In the genomic region with DNA sequence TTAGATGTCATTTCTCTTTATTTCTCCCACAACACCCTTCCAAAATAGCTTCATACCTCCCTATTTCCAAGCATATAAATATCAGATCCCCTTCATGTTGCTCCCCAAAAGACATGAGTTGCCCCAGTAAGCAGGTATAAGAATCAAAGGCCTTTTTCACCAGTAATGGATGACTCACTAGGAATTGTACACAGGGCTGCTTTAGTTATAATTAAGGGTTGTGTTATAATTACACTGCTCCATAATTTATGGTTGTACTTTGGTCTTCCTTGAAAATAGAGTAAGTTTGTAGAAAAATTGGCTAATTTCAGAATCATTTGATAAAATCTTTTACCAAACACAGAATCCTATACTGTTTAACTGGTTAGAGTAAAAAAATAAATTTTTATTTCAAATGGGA, we compare ENCODE assay signal across 26 cellular contexts. TPM values are rescaled to one million over a fixed set of nuclear protein-coding genes. Genes with fewer than 3 reads are reported as not detected.
"Had no signal": no experiment of that assay in that cellular context is flagged by ENCODE, and none has a peak within 500 bp of the region (broad histone marks: within the 10 kb centered on the region; RNA-seq: fewer than 3 reads in every experiment).

No MANE protein-coding gene starts in this region.

- H3K27ac ChIP-seq: esophagus squamous epithelium, heart right ventricle, lower lobe of right lung, ovary, right atrium auricular region, testis, tibial artery had no signal

- H3K27me3 ChIP-seq: esophagus squamous epithelium, heart right ventricle, ovary, testis, tibial artery had no signal

- DNase-seq: cortex of kidney; effector memory CD8-positive, alpha-beta T cell; erythroblast; esophagus squamous epithelium; foreskin melanocyte; glutamatergic neuron; heart right ventricle; hypothalamus; immature natural killer cell; islet precursor cell; kidney glomerular epithelial cell; left ventricle myocardium superior; lower lobe of right lung; natural killer cell; occipital lobe; ovary; stimulated activated CD4-positive, alpha-beta T cell treated with anti-CD3 and anti-CD28 coated beads, Interleukin-2, amount 100 ng/mL, for 24 hours; stimulated activated CD4-positive, alpha-beta T cell treated with anti-CD3 and anti-CD28 coated beads, Interleukin-4, amount 100 ng/mL, for 24 hours; stimulated activated naive CD4-positive, alpha-beta T cell treated with Interleukin-2 at 50 U/mL for 16 hours; substantia nigra; testis; tibial artery had no signal

- H3K36me3 ChIP-seq: esophagus squamous epithelium, heart right ventricle, lower lobe of right lung, ovary, right atrium auricular region, tibial artery had no signal

- H3K4me1 ChIP-seq: esophagus squamous epithelium, lower lobe of right lung, testis, tibial artery had no signal

- H3K9me3 ChIP-seq: esophagus squamous epithelium, heart right ventricle, lower lobe of right lung, ovary, right atrium auricular region, testis, tibial artery had no signal

- H3K4me3 ChIP-seq: esophagus squamous epithelium, heart right ventricle, lower lobe of right lung, ovary, right atrium auricular region, testis, tibial artery had no signal

RNA-seq across cellular contexts. Expression of gene AQP4, which starts 8.8 kb away (rescaled TPM):
- total RNA-seq: dermis microvascular lymphatic vessel endothelial cell, mesenteric fat pad, natural killer cell, posterior vena cava had no signal
- polyA plus RNA-seq: immature natural killer cell had no signal
